8 cellular contexts compared by ENCODE assay signal in the genomic region with DNA sequence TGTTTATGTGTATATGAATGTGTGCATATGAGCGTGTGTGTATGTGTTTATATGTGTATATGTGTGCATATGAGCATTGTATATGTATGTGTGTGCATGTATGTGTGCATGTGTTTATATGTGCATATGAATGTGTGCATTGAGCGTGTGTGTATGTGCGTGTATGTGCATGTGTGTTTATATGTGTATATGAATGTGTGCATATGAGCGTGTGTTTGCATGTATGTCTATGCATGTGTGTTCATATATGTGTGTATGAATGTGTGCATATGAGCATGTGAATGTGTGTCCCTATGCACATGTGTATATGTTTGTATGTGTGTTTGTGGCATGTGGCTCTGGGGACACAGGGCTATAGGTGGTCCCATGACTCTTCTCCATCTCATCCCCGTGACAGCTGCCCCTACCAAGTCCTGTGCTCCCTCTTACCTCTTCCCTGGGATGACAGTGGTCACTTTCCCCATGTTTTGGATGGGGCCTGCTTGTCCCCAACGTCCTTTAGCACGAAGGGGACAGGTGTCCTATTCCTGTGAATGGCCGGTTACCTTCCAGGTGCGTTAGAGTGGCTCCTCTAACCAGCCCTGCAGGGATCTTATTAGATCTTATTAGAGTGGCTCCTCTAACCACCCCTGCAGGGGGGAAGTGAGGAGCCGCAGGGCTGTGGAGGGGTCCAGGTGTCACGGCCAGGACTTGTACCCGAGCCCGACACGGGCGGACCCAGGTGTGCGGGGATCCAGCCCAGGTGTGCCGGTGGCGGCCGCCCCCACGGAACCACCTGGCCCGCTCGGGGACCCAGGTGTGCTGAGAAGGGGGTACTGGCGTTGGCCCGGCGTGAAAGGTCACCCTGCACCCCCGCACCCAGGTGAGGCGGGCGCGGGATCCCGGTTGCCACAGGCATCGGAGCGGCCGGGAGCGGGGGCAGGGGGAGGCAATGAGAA.
DNase-seq lines count a peak whose midpoint lies in the region; ATAC-seq, FAIRE-seq and TF ChIP-seq lines count a peak whose summit lies in the region.

No MANE protein-coding gene starts in this region.

- H3K9me3 ChIP-seq in Caco-2: no peaks in the 10 kb centered on the region
- no peaks in the 10 kb centered on the region; the same call in 1 of the 2 replicates for H3K9me3 ChIP-seq in K562 (replicated peaks; ENCODE audit: control insufficient read depth, insufficient read depth, low read depth, low read length)

- H3K4me3 Mint-ChIP-seq in Caco-2 (ENCODE audit: unreplicated experiment) (peak overlapping the region; percentile 64), mesothelial cell of epicardium (peak overlapping the region; percentile 55)

- TF ChIP-seq CTCF in Caco-2 (IDR thresholded peaks at IDR 0.05; ENCODE audit: insufficient read depth in 1 of 2, low read depth in 1 of 2, low read length in 1 of 2, severe bottlenecking in 1 of 2, unreplicated experiment in 1 of 2): no peak
- no peak for TF ChIP-seq CTCF in K562 (IDR thresholded peaks at IDR 0.05 in 2 of 3, conservative IDR thresholded peaks at IDR 0.05 in 1 of 3; ENCODE audit: insufficient read depth in 2 of 3, low read depth in 1 of 3, low read length in 3 of 3)
- no peak for TF ChIP-seq CTCF in mesothelial cell of epicardium (IDR thresholded peaks at IDR 0.05; ENCODE audit: unreplicated experiment)

- DNase-seq in Caco-2 (no peak), K562 (ENCODE audit: extremely low read depth in 1 of 4, low spot score in 3 of 4) (no peak), mesothelial cell of epicardium (ENCODE audit: low spot score in 2 of 2, unreplicated experiment in 2 of 2) (no peak), ureter (ENCODE audit: low spot score) (no peak), dedifferentiated amniotic fluid mesenchymal stem cell (ENCODE audit: extremely low spot score) (no peak), mucosa of gallbladder (ENCODE audit: low spot score) (no peak)
- DNase-seq in activated naive CD4-positive, alpha-beta T cell treated with Interleukin-2 at 50 U/mL for 16 hours: no peak

- H3K36me3 Mint-ChIP-seq in Caco-2 (ENCODE audit: insufficient read depth, unreplicated experiment): no peaks in the 10 kb centered on the region
- H3K36me3 Mint-ChIP-seq in mesothelial cell of epicardium: no peaks in the 10 kb centered on the region

- 41% methylated on average over 30 of the region's 34 CpGs for WGBS in K562 (ENCODE audit: insufficient coverage, low coverage, missing lambda C conversion rate)

- H3K27ac ChIP-seq in K562 (ENCODE audit: extremely low read depth, low read depth, low read length): no peak overlapping the region

- peak overlapping the region; percentile 97 for H2AFZ ChIP-seq in K562 (ENCODE audit: low read depth, low read length)

- peaks cover 3% of the 10 kb centered on the region for H3K27me3 Mint-ChIP-seq in Caco-2 (ENCODE audit: insufficient read depth, unreplicated experiment)
- peaks cover 19% of the 10 kb centered on the region for H3K27me3 Mint-ChIP-seq in mesothelial cell of epicardium (ENCODE audit: low read depth)

- H3K27me3 ChIP-seq in Caco-2 (replicated peaks; ENCODE audit: control insufficient read depth, insufficient read depth, low read length) (no peaks in the 10 kb centered on the region), K562 (ENCODE audit: control insufficient read depth in 2 of 2, insufficient read depth in 2 of 2, low read length in 2 of 2) (peaks cover 8 to 25% of the 10 kb centered on the region in 2 experiments; a peak in 4 of 5 replicates)

- H3K36me3 ChIP-seq in Caco-2 (ENCODE audit: control insufficient read depth, insufficient read depth, low read length) (no peaks in the 10 kb centered on the region), K562 (ENCODE audit: control insufficient read depth, insufficient read depth, low read length) (no peaks in the 10 kb centered on the region)

- peak overlapping the region; percentile 64 for H3K4me3 ChIP-seq in Caco-2 (ENCODE audit: low read depth, low read length)
- H3K4me3 ChIP-seq in K562: peak overlapping the region; percentile 41

- no peak for TF ChIP-seq RAD21 in K562 (CRISPR knock-in tag; conservative IDR thresholded peaks at IDR 0.05 in 1 of 2, IDR thresholded peaks at IDR 0.05 in 1 of 2)

- H3K4me2 ChIP-seq in K562 (ENCODE audit: insufficient read depth, low read length): peak overlapping the region; percentile 38

- no peak for FAIRE-seq in K562 (lab: Jason Lieb, UNC)

- H3K4me1 ChIP-seq in Caco-2 (peaks cover 9% of the 10 kb centered on the region), K562 (replicated peaks in 1 of 2; ENCODE audit: control insufficient read depth in 2 of 2, insufficient read depth in 2 of 2, low read length in 2 of 2) (peaks cover 0 to 26% of the 10 kb centered on the region in 2 experiments; a peak in 2 of 5 replicates)

- TF ChIP-seq POLR2A in K562 (conservative IDR thresholded peaks at IDR 0.05): no peak

- CTCF ChIA-PET in Caco-2 (lab: Charles Lee) (no interaction called here), K562 (lab: Yijun Ruan, JAX; ENCODE audit: low intra/inter-chr PET ratio) (interaction anchor here (0.7 to 4.0 kb wide), 8 partner anchors 20 to 378 kb away, joined by 3 to 43 read pairs (median 5); partner anchors contain the start of gene MGAT5B)

- no peaks in the 10 kb centered on the region for H3K79me2 ChIP-seq in K562 (ENCODE audit: control insufficient read depth, insufficient read depth, low read length)

- H3K4me1 Mint-ChIP-seq in Caco-2 (ENCODE audit: low read depth, unreplicated experiment): no peaks in the 10 kb centered on the region
- no peaks in the 10 kb centered on the region for H3K4me1 Mint-ChIP-seq in mesothelial cell of epicardium

- POLR2A ChIA-PET in Caco-2 (lab: Charles Lee) (no interaction called here), K562 (lab: Yijun Ruan, JAX) (no interaction called here)

- H4K20me1 ChIP-seq in K562 (replicated peaks; ENCODE audit: control insufficient read depth, insufficient read depth, low read length): no peaks in the 10 kb centered on the region

- H3K9ac ChIP-seq in K562 (ENCODE audit: insufficient read depth in 1 of 2, low read depth in 2 of 2, low read length in 2 of 2): peak overlapping the region; percentile 51 to 88; a peak in 3 of 4 replicates

- H3K27ac Mint-ChIP-seq in Caco-2 (ENCODE audit: unreplicated experiment) (no peak overlapping the region), mesothelial cell of epicardium (no peak overlapping the region)

- H3K9me1 ChIP-seq in K562 (ENCODE audit: control insufficient read depth, insufficient read depth, low read length): peaks cover 2% of the 10 kb centered on the region

- in situ Hi-C loops in K562 (cut with MboI): loop anchor here (5.0 kb wide), 1 partner anchor 159 kb away; no protein-coding TSS in a partner anchor

- BruUV-seq in Caco-2 (replicated peaks; lab: Mats Ljungman, UMichigan) (no TSS peak), K562 (replicated peaks; lab: Mats Ljungman, UMichigan) (no TSS peak)

- intact Hi-C loops in Caco-2 (cut with micrococcal nuclease; ENCODE audit: unreplicated experiment) (loop anchor here (1.0 to 2.0 kb wide), 2 partner anchors 32 to 160 kb away; no protein-coding TSS in a partner anchor), K562 (cut with micrococcal nuclease) (loop anchor here (2.0 kb wide), 2 partner anchors 160 to 236 kb away; no protein-coding TSS in a partner anchor)

- TF ChIP-seq EP300 in K562 (IDR thresholded peaks at IDR 0.05; ENCODE audit: low read length): no peak

- no peaks in the 10 kb centered on the region for H3K9me3 Mint-ChIP-seq in Caco-2 (ENCODE audit: unreplicated experiment)
- no peaks in the 10 kb centered on the region for H3K9me3 Mint-ChIP-seq in mesothelial cell of epicardium

- ATAC-seq in HG02840 (IDR thresholded peaks at IDR 0.05; ENCODE audit: low FRiP score, unreplicated experiment): peak; percentile 10
- ATAC-seq in K562: no peak

TF ChIP-seq in K562, 482 proteins besides CTCF, POLR2A, EP300 and RAD21:
- TF ChIP-seq HNRNPL (IDR thresholded peaks at IDR 0.05; ENCODE audit: low read depth, low read length) (0 out of 2 replicates have a peak, but pooled peaks have one; percentile 31), FOSL1 (tag; conservative IDR thresholded peaks at IDR 0.05) (0 out of 2 replicates have a peak, but pooled peaks have one; percentile 18), POLR2AphosphoS2 (IDR thresholded peaks at IDR 0.05; ENCODE audit: low read length) (no peak)
